In genomic region chr10:27620425-27621397, GRCh38 we compare ENCODE assay signal across 12 cellular contexts.
DNase-seq lines count a peak whose midpoint lies in the region; ATAC-seq and TF ChIP-seq lines count a peak whose summit lies in the region.
"Had no signal": no experiment of that assay in that cellular context is flagged by ENCODE, and none has a peak within 500 bp of the region (broad histone marks: within the 10 kb centered on the region; RNA-seq: fewer than 3 reads in every experiment).

No MANE protein-coding gene starts in this region.

- no peak overlapping the region for H3K9ac ChIP-seq in smooth muscle cell (ENCODE audit: low read depth)

- ATAC-seq in GM21576 (IDR thresholded peaks at IDR 0.05; ENCODE audit: unreplicated experiment): no peak
- no peak for ATAC-seq in GM18858 (IDR thresholded peaks at IDR 0.05; ENCODE audit: unreplicated experiment)
- ATAC-seq: GM12878 had no signal

- H3K27me3 ChIP-seq in smooth muscle cell (ENCODE audit: low read depth): no peaks in the 10 kb centered on the region

- no peaks in the 10 kb centered on the region for H3K9me3 ChIP-seq in smooth muscle cell (replicated peaks; ENCODE audit: low read depth)

- H3K27ac ChIP-seq in smooth muscle cell (ENCODE audit: low read depth): no peak overlapping the region

- H4K20me1 ChIP-seq in smooth muscle cell (ENCODE audit: low read depth): no peaks in the 10 kb centered on the region

- peak; percentile 77 for DNase-seq in EL
- DNase-seq in cardiac fibroblast (ENCODE audit: low read depth in 2 of 2): peak; percentile 6 to 57
- peak; percentile 31 for DNase-seq in iPS-NIHi11 (ENCODE audit: low spot score)
- DNase-seq in smooth muscle cell (lab: John Stamatoyannopoulos, UW; ENCODE audit: unreplicated experiment): no peak
- DNase-seq in stimulated activated CD4-positive, alpha-beta T cell treated with anti-CD3 and anti-CD28 coated beads, Interleukin-4, amount 100 ng/mL, for 1 hour: no peak
- DNase-seq in NCI-H2081 (lab: John Stamatoyannopoulos, UW): no peak
- DNase-seq: foreskin melanocyte, NCI-H187, retina had no signal

- no peak overlapping the region for H2AFZ ChIP-seq in smooth muscle cell (ENCODE audit: low read depth)

- no peaks in the 10 kb centered on the region for H3K4me1 ChIP-seq in smooth muscle cell (ENCODE audit: low read depth)

- no peaks in the 10 kb centered on the region for H3K79me2 ChIP-seq in smooth muscle cell (ENCODE audit: low read depth)

- no peaks in the 10 kb centered on the region for H3F3A ChIP-seq in smooth muscle cell (ENCODE audit: low read depth)

- WGBS in smooth muscle cell (ENCODE audit: low lambda C conversion rate): 76% methylated on average over 10 of the region's 10 CpGs

- peak overlapping the region; percentile 39 for H3K4me2 ChIP-seq in smooth muscle cell

- no peaks in the 10 kb centered on the region for H3K36me3 ChIP-seq in smooth muscle cell (ENCODE audit: low read depth)

- H3K4me3 ChIP-seq in cardiac fibroblast (replicated peaks in 1 of 2; ENCODE audit: low read depth in 2 of 2, low read length in 2 of 2) (no peak overlapping the region), smooth muscle cell (no peak overlapping the region)
- H3K4me3 ChIP-seq: GM12878 had no signal

- TF ChIP-seq CTCF in cardiac fibroblast (IDR thresholded peaks at IDR 0.05; ENCODE audit: low read depth, low read length) (no peak), smooth muscle cell (IDR thresholded peaks at IDR 0.05; ENCODE audit: borderline replicate concordance, insufficient read depth, poor library complexity, severe bottlenecking) (no peak)

Comparison
In these comparisons a context has a peak if more than half of its experiments do, and no peak if none do; other contexts are left out.
1. DNase-seq: peak in EL (single experiment), cardiac fibroblast (2 of 2) and iPS-NIHi11 (single experiment); none in smooth muscle cell (single experiment), stimulated activated CD4-positive, alpha-beta T cell treated with anti-CD3 and anti-CD28 coated beads, Interleukin-4, amount 100 ng/mL, for 1 hour (single experiment) and NCI-H2081 (0 of 2).